11 cellular contexts compared by ENCODE assay signal in genomic region chr1:87202922-87203655, GRCh38.
DNase-seq lines count a peak whose midpoint lies in the region; ATAC-seq and TF ChIP-seq lines count a peak whose summit lies in the region.
"Had no signal": no experiment of that assay in that cellular context is flagged by ENCODE, and none has a peak within 500 bp of the region (broad histone marks: within the 10 kb centered on the region; RNA-seq: fewer than 3 reads in every experiment).

No MANE protein-coding gene starts in this region.

- H3K4me1 ChIP-seq in right cardiac atrium (ENCODE audit: control insufficient read depth, insufficient read depth, low read length) (no peaks in the 10 kb centered on the region), Panc1 (ENCODE audit: control insufficient read depth, insufficient read depth, low read length) (no peaks in the 10 kb centered on the region), aorta (ENCODE audit: control insufficient read depth in 1 of 2, insufficient read depth in 2 of 2, low read length in 2 of 2) (peaks cover 0 to 2% of the 10 kb centered on the region in 2 donors), suprapubic skin (no peaks in the 10 kb centered on the region), left ventricle myocardium inferior (no peaks in the 10 kb centered on the region)

- H3K36me3 ChIP-seq in Panc1 (ENCODE audit: control insufficient read depth, insufficient read depth, low read length) (no peaks in the 10 kb centered on the region), aorta (ENCODE audit: control insufficient read depth in 1 of 2, insufficient read depth in 2 of 2, low read length in 1 of 2) (no peaks in the 10 kb centered on the region), suprapubic skin (no peaks in the 10 kb centered on the region), left ventricle myocardium inferior (no peaks in the 10 kb centered on the region)

- H3K27ac ChIP-seq in right cardiac atrium (ENCODE audit: low read length) = no peak overlapping the region
- no peak overlapping the region for H3K27ac ChIP-seq in Panc1 (ENCODE audit: low read length)
- H3K27ac ChIP-seq in aorta (ENCODE audit: low read depth in 1 of 2, low read length in 2 of 2) = no peak overlapping the region
- H3K27ac ChIP-seq in suprapubic skin = no peak overlapping the region
- no peak overlapping the region for H3K27ac ChIP-seq in left ventricle myocardium inferior (replicated peaks)

- ATAC-seq in right cardiac atrium = no peak
- peak; percentile 82 for ATAC-seq in HG02981 (IDR thresholded peaks at IDR 0.05; ENCODE audit: unreplicated experiment)
- 0 out of 2 replicates have a peak, but pooled peaks have one; percentile 31 for ATAC-seq in Panc1
- no peak for ATAC-seq in aorta (ENCODE audit: low FRiP score)

- POLR2A ChIA-PET in Panc1 (lab: Charles Lee) = no interaction called here

- TF ChIP-seq CTCF in Panc1 (IDR thresholded peaks at IDR 0.05) (no peak), suprapubic skin (IDR thresholded peaks at IDR 0.05) (no peak), left ventricle myocardium inferior (IDR thresholded peaks at IDR 0.05; ENCODE audit: borderline replicate concordance) (no peak)

- in situ Hi-C loops in Panc1 (cut with HindIII; ENCODE audit: low pct_unique_long_range_greater_than_20kb, low sequenced_read_pairs) = no loop called here

- BruUV-seq in Panc1 (replicated peaks; lab: Mats Ljungman, UMichigan) = no TSS peak

- WGBS in right cardiac atrium = 70% methylated on average over 16 of the region's 16 CpGs
- WGBS in aorta, 2 donors = 27 to 43% methylated on average over 16 of the region's 16 CpGs
- 72% methylated on average over 16 of the region's 16 CpGs for WGBS in suprapubic skin

- peak overlapping the region; percentile 16 for H3K4me3 ChIP-seq in right cardiac atrium (ENCODE audit: low read length)
- H3K4me3 ChIP-seq in Panc1 (ENCODE audit: low read depth in 2 of 2, low read length in 2 of 2) = peak overlapping the region in 1 of 2 experiments; percentile 9; a peak in 2 of 4 replicates
- peak overlapping the region; percentile 8 to 30 for H3K4me3 ChIP-seq in aorta (ENCODE audit: low read length in 2 of 2)
- H3K4me3 ChIP-seq in suprapubic skin = no peak overlapping the region
- no peak overlapping the region for H3K4me3 ChIP-seq in left ventricle myocardium inferior

- H3K9me3 ChIP-seq in right cardiac atrium (ENCODE audit: control insufficient read depth, low read length) (no peaks in the 10 kb centered on the region), Panc1 (ENCODE audit: control insufficient read depth, insufficient read depth, low read depth, low read length) (no peaks in the 10 kb centered on the region), aorta (ENCODE audit: control insufficient read depth, low read length) (no peaks in the 10 kb centered on the region), suprapubic skin (no peaks in the 10 kb centered on the region), left ventricle myocardium inferior (replicated peaks) (no peaks in the 10 kb centered on the region)

- intact Hi-C loops in right cardiac atrium (cut with DNase I) = no loop called here
- intact Hi-C loops in cardiac septum (cut with DNase I) = no loop called here
- intact Hi-C loops in Panc1 (cut with micrococcal nuclease; ENCODE audit: unreplicated experiment) = no loop called here
- intact Hi-C loops in aorta (cut with DNase I) = no loop called here
- intact Hi-C loops in left ventricle myocardium inferior (cut with micrococcal nuclease) = no loop called here

- TF ChIP-seq POLR2A in suprapubic skin (IDR thresholded peaks at IDR 0.05) = no peak

- H3K27me3 ChIP-seq in right cardiac atrium (ENCODE audit: control insufficient read depth, insufficient read depth) (no peaks in the 10 kb centered on the region), Panc1 (ENCODE audit: control insufficient read depth, insufficient read depth, low read length) (no peaks in the 10 kb centered on the region; the same call in none of the 2 replicates), aorta (ENCODE audit: control insufficient read depth in 1 of 2, insufficient read depth in 2 of 2, low read length in 1 of 2) (peaks cover 0 to 2% of the 10 kb centered on the region in 2 donors), suprapubic skin (peaks cover 5% of the 10 kb centered on the region), left ventricle myocardium inferior (ENCODE audit: low read depth) (peaks cover 4% of the 10 kb centered on the region)

- CTCF ChIA-PET in Panc1 (lab: Charles Lee) = no interaction called here

- TF ChIP-seq EP300 in suprapubic skin (IDR thresholded peaks at IDR 0.05) = no peak

- DNase-seq in right cardiac atrium (no peak), cardiac septum (ENCODE audit: low spot score) (no peak), Panc1 (ENCODE audit: low read depth, low spot score) (no peak), aorta (no peak), SK-N-DZ (ENCODE audit: low spot score) (no peak), suprapubic skin (ENCODE audit: low spot score in 2 of 2) (no peak), left ventricle myocardium inferior (no peak)
- DNase-seq: activated CD4-positive, alpha-beta T cell treated with anti-CD3 and anti-CD28 coated beads for 4 hours; caudate nucleus; NCI-H524 had no signal

Comparison
In these comparisons a context has a peak if more than half of its experiments do, and no peak if none do; other contexts are left out.
1. H3K4me3 ChIP-seq: peak in right cardiac atrium (single experiment) and aorta (2 of 2); none in suprapubic skin (single experiment) and left ventricle myocardium inferior (single experiment).
2. ATAC-seq: peak in HG02981 (single experiment) and Panc1 (single experiment); none in right cardiac atrium (0 of 2) and aorta (single experiment).